9 cellular contexts compared by ENCODE assay signal in genomic region chr2:52934354-52934898, GRCh38.
DNase-seq lines count a peak whose midpoint lies in the region; ATAC-seq, FAIRE-seq and TF ChIP-seq lines count a peak whose summit lies in the region.
"Had no signal": no experiment of that assay in that cellular context is flagged by ENCODE, and none has a peak within 500 bp of the region (broad histone marks: within the 10 kb centered on the region; RNA-seq: fewer than 3 reads in every experiment).

No MANE protein-coding gene starts in this region.

- no peaks in the 10 kb centered on the region for H3K9me2 ChIP-seq in HCT116 (ENCODE audit: insufficient read depth)
- no peaks in the 10 kb centered on the region for H3K9me2 ChIP-seq in MM.1S (replicated peaks; ENCODE audit: insufficient read depth, low read length)
- no peaks in the 10 kb centered on the region for H3K9me2 ChIP-seq in hepatocyte (replicated peaks; ENCODE audit: insufficient read depth)

- H4K8ac ChIP-seq in mesendoderm (ENCODE audit: low read depth, low read length): no peak overlapping the region

- H2BK120ac ChIP-seq in mesendoderm (ENCODE audit: low read depth, low read length): no peak overlapping the region

- DNase-seq in GM12892 (ENCODE audit: insufficient read length): no peak
- DNase-seq in HCT116 (ENCODE audit: low read depth, low spot score): peak; percentile 91
- peak; percentile 64 for DNase-seq in MM.1S
- peak; percentile 10 for DNase-seq in hepatocyte (ENCODE audit: low spot score)
- DNase-seq in NCI-H345 (lab: John Stamatoyannopoulos, UW): no peak
- DNase-seq in NCI-H82 treated with DMSO at 0.1 percent for 48 hours (lab: John Stamatoyannopoulos, UW; ENCODE audit: unreplicated experiment): no peak
- DNase-seq in GM19240 (ENCODE audit: insufficient read length, low spot score): no peak
- DNase-seq in mesendoderm: no peak
- DNase-seq: kidney had no signal

- H3K4ac ChIP-seq in mesendoderm (ENCODE audit: low read depth, low read length): no peak overlapping the region

- intact Hi-C loops in HCT116 (cut with micrococcal nuclease): no loop called here

- no TSS peak for BruUV-seq in HCT116 (replicated peaks; lab: Mats Ljungman, UMichigan)

- H2AK5ac ChIP-seq in mesendoderm (ENCODE audit: low read length): no peak overlapping the region

- no peak for TF ChIP-seq POLR2A in GM12892 (IDR thresholded peaks at IDR 0.05; ENCODE audit: low read depth, low read length)
- TF ChIP-seq POLR2A in HCT116 (IDR thresholded peaks at IDR 0.05; ENCODE audit: borderline replicate concordance, extremely low read depth, insufficient read depth, insufficient read length): no peak

- H4K20me1 ChIP-seq in HCT116 (ENCODE audit: insufficient read depth): no peaks in the 10 kb centered on the region
- H4K20me1 ChIP-seq in MM.1S (ENCODE audit: insufficient read depth, low read length): no peaks in the 10 kb centered on the region
- no peaks in the 10 kb centered on the region for H4K20me1 ChIP-seq in hepatocyte (ENCODE audit: insufficient read depth, poor library complexity, severe bottlenecking)

- H3K27ac ChIP-seq in HCT116 (ENCODE audit: low read depth, low read length): peak overlapping the region; percentile 69
- peak overlapping the region; percentile 69; the same call in 1 of the 2 replicates for H3K27ac ChIP-seq in MM.1S (ENCODE audit: low read length)
- peak overlapping the region; percentile 47 for H3K27ac ChIP-seq in hepatocyte
- H3K27ac ChIP-seq in mesendoderm (ENCODE audit: low read depth, low read length): no peak overlapping the region

- FAIRE-seq in GM12892 (lab: Jason Lieb, UNC): peak; percentile 36
- FAIRE-seq: kidney had no signal

- POLR2A ChIA-PET in HCT116 (lab: Charles Lee): interaction anchor here (1.3 kb wide), 1 partner anchor 15 kb away, joined by 3 read pairs; no protein-coding TSS in a partner anchor

- H3K4me1 ChIP-seq in HCT116 (ENCODE audit: control insufficient read depth in 1 of 2, insufficient read depth in 2 of 2, low read length in 2 of 2): peaks cover 21 to 36% of the 10 kb centered on the region in 2 experiments
- H3K4me1 ChIP-seq in MM.1S (ENCODE audit: low read length): peaks cover 27% of the 10 kb centered on the region
- peaks cover 9% of the 10 kb centered on the region for H3K4me1 ChIP-seq in hepatocyte (ENCODE audit: insufficient read depth)
- H3K4me1 ChIP-seq in mesendoderm (ENCODE audit: control insufficient read depth, low read depth, low read length): no peaks in the 10 kb centered on the region

- RAD21 ChIA-PET in HCT116 (lab: Charles Lee; ENCODE audit: low non-redundant PET in 1 of 2, low total read pairs in 2 of 2, uncharacterized antibody in 2 of 2, unreplicated experiment in 2 of 2): no interaction called here

- no peaks in the 10 kb centered on the region for H3K27me3 ChIP-seq in HCT116 (ENCODE audit: insufficient read depth, low read length)
- no peaks in the 10 kb centered on the region for H3K27me3 ChIP-seq in MM.1S (replicated peaks; ENCODE audit: insufficient read depth, low read length)
- no peaks in the 10 kb centered on the region for H3K27me3 ChIP-seq in hepatocyte
- no peaks in the 10 kb centered on the region for H3K27me3 ChIP-seq in mesendoderm (ENCODE audit: insufficient read depth, low read length, poor library complexity)

- peaks cover 17% of the 10 kb centered on the region for H3F3A ChIP-seq in MM.1S (ENCODE audit: insufficient read depth, low read length)

- H2BK5ac ChIP-seq in mesendoderm (ENCODE audit: low read length): no peak overlapping the region

- TF ChIP-seq RAD21 in HCT116 (IDR thresholded peaks at IDR 0.05; ENCODE audit: low read depth): peak; percentile 38

- no peak overlapping the region for H3K18ac ChIP-seq in mesendoderm (ENCODE audit: low read length)

- ATAC-seq in HCT116: peak; percentile 83

- H2AFZ ChIP-seq in HCT116 (ENCODE audit: low read depth, low read length, poor library complexity, severe bottlenecking) (peak overlapping the region; percentile 7), MM.1S (ENCODE audit: low read length) (no peak overlapping the region), hepatocyte (peak overlapping the region; percentile 16)

- H4K5ac ChIP-seq in mesendoderm (ENCODE audit: low read length): no peak overlapping the region

- H3K4me2 ChIP-seq in HCT116 (ENCODE audit: low read length) (peak overlapping the region; percentile 72), MM.1S (ENCODE audit: low read depth, low read length) (peak overlapping the region; percentile 80), hepatocyte (peak overlapping the region; percentile 8), mesendoderm (ENCODE audit: low read length) (no peak overlapping the region)

- H3K36me3 ChIP-seq in HCT116 (ENCODE audit: control insufficient read depth in 1 of 2, insufficient read depth in 2 of 2, low read length in 2 of 2) (no peaks in the 10 kb centered on the region), MM.1S (replicated peaks; ENCODE audit: insufficient read depth, low read length) (no peaks in the 10 kb centered on the region), hepatocyte (replicated peaks; ENCODE audit: insufficient read depth, low read depth) (no peaks in the 10 kb centered on the region), mesendoderm (ENCODE audit: control insufficient read depth, insufficient read depth, low read length) (no peaks in the 10 kb centered on the region)

- WGBS in hepatocyte (ENCODE audit: low lambda C conversion rate, missing lambda C conversion rate): 56% methylated on average over 3 of the region's 3 CpGs
- no CpG with 5 or more reads among the region's 3 CpGs for WGBS in mesendoderm (ENCODE audit: extremely low coverage, insufficient coverage, low lambda C conversion rate)

- no peak overlapping the region for H2BK15ac ChIP-seq in mesendoderm (replicated peaks; ENCODE audit: low read depth)

- no peaks in the 10 kb centered on the region for H3K79me1 ChIP-seq in mesendoderm (ENCODE audit: low read length)

- TF ChIP-seq CTCF in HCT116 (IDR thresholded peaks at IDR 0.05 in 2 of 3, conservative IDR thresholded peaks at IDR 0.05 in 1 of 3; ENCODE audit: borderline replicate concordance in 1 of 3, insufficient read depth in 1 of 3, low read depth in 2 of 3, low read length in 2 of 3): no peak
- no peak for TF ChIP-seq CTCF in MM.1S (IDR thresholded peaks at IDR 0.05; ENCODE audit: low read length)
- no peak for TF ChIP-seq CTCF in hepatocyte (IDR thresholded peaks at IDR 0.05; ENCODE audit: poor library complexity)

- H3K4me3 ChIP-seq in HCT116 (replicated peaks in 1 of 2; ENCODE audit: low read depth in 1 of 2, low read length in 2 of 2): peak overlapping the region in 1 of 2 experiments; percentile 33; a peak in 2 of 4 replicates
- no peak overlapping the region for H3K4me3 ChIP-seq in MM.1S (ENCODE audit: low read length)
- H3K4me3 ChIP-seq in hepatocyte: no peak overlapping the region
- H3K4me3 ChIP-seq in mesendoderm (ENCODE audit: low read length): no peak overlapping the region

- H3K9me3 ChIP-seq in HCT116 (ENCODE audit: control insufficient read depth in 1 of 2, insufficient read depth in 1 of 2, low read depth in 1 of 2, low read length in 2 of 2) (no peaks in the 10 kb centered on the region; a peak in 1 of 4 replicates), MM.1S (replicated peaks; ENCODE audit: insufficient read depth, low read length) (no peaks in the 10 kb centered on the region), hepatocyte (ENCODE audit: low read depth) (no peaks in the 10 kb centered on the region)

- H3K23ac ChIP-seq in mesendoderm (ENCODE audit: low read length): no peak overlapping the region

- H3K56ac ChIP-seq in mesendoderm (ENCODE audit: low read length): no peak overlapping the region

- H3K9ac ChIP-seq in HCT116 (ENCODE audit: low read length): peak overlapping the region; percentile 53
- H3K9ac ChIP-seq in MM.1S (ENCODE audit: low read length): no peak overlapping the region
- H3K9ac ChIP-seq in mesendoderm (ENCODE audit: low read length): no peak overlapping the region

- CTCF ChIA-PET in HCT116 (lab: Charles Lee): no interaction called here

- H3K79me2 ChIP-seq in HCT116 (ENCODE audit: insufficient read depth, low read length): no peaks in the 10 kb centered on the region
- no peaks in the 10 kb centered on the region for H3K79me2 ChIP-seq in MM.1S (ENCODE audit: low read length)
- no peaks in the 10 kb centered on the region for H3K79me2 ChIP-seq in hepatocyte
- H3K79me2 ChIP-seq in mesendoderm (ENCODE audit: control insufficient read depth, insufficient read depth, low read length): no peaks in the 10 kb centered on the region

TF ChIP-seq in HCT116, 20 proteins besides CTCF, POLR2A, EP300 and RAD21 (continues in another document):
- TF ChIP-seq CBX3 (IDR thresholded peaks at IDR 0.05; ENCODE audit: low read depth) (peak; percentile 96), POLR2AphosphoS5 (IDR thresholded peaks at IDR 0.05; ENCODE audit: low read depth, low read length) (peak; percentile 47; the same call in 1 of the 2 replicates), ELF1 (IDR thresholded peaks at IDR 0.05; ENCODE audit: borderline replicate concordance, low read depth) (no peak), CEBPB (IDR thresholded peaks at IDR 0.05; ENCODE audit: low read depth) (peak; percentile 97), TCF7L2 (IDR thresholded peaks at IDR 0.05; ENCODE audit: borderline replicate concordance, extremely low read depth, insufficient read depth, insufficient read length) (peak; percentile 86), REST (IDR thresholded peaks at IDR 0.05; ENCODE audit: low read depth) (no peak), ZNF274 (IDR thresholded peaks at IDR 0.05; ENCODE audit: low read depth, low read length) (no peak)

Comparison
In these comparisons a context has a peak if more than half of its experiments do, and no peak if none do; other contexts are left out.
1. DNase-seq: peak in HCT116 (single experiment), MM.1S (single experiment) and hepatocyte (single experiment); none in GM12892 (single experiment), NCI-H345 (single experiment), NCI-H82 treated with DMSO at 0.1 percent for 48 hours (single experiment), GM19240 (single experiment) and mesendoderm (single experiment).